ENCODE assay signal across 1 cellular context in genomic region chr7:138066954-138067394, GRCh38.
TF ChIP-seq lines count a peak whose summit lies in the region.

No MANE protein-coding gene starts in this region.

TF ChIP-seq in HepG2, 621 proteins besides CTCF, POLR2A, EP300 and RAD21 (continued from another document and continues in another):
- TF ChIP-seq TIGD3 (CRISPR knock-in tag; IDR thresholded peaks at IDR 0.05; ENCODE audit: borderline replicate concordance): no peak
- no peak for TF ChIP-seq IRF9 (CRISPR knock-in tag; IDR thresholded peaks at IDR 0.05; ENCODE audit: borderline replicate concordance)
- TF ChIP-seq ZBTB46 (CRISPR knock-in tag; IDR thresholded peaks at IDR 0.05; ENCODE audit: borderline replicate concordance): no peak
- no peak for TF ChIP-seq ZNF792 (CRISPR knock-in tag; IDR thresholded peaks at IDR 0.05)
- TF ChIP-seq ZNF646 (CRISPR knock-in tag; IDR thresholded peaks at IDR 0.05): no peak
- TF ChIP-seq TFAP4 (IDR thresholded peaks at IDR 0.05; ENCODE audit: borderline replicate concordance, low read depth): no peak
- TF ChIP-seq ZXDC (CRISPR knock-in tag; IDR thresholded peaks at IDR 0.05): no peak
- TF ChIP-seq RERE (CRISPR knock-in tag; IDR thresholded peaks at IDR 0.05; ENCODE audit: low read depth): 0 out of 2 replicates have a peak, but pooled peaks have one; percentile 32
- no peak for TF ChIP-seq NFKB2 (CRISPR knock-in tag; IDR thresholded peaks at IDR 0.05; ENCODE audit: borderline replicate concordance)
- no peak for TF ChIP-seq ZNF83 (CRISPR knock-in tag; IDR thresholded peaks at IDR 0.05; ENCODE audit: borderline replicate concordance)
- no peak for TF ChIP-seq AGO1 (IDR thresholded peaks at IDR 0.05; ENCODE audit: low read depth, low read length, poor library complexity, severe bottlenecking)
- TF ChIP-seq ZNF431 (CRISPR knock-in tag; IDR thresholded peaks at IDR 0.05; ENCODE audit: borderline replicate concordance, low read depth): no peak
- TF ChIP-seq RARA (CRISPR knock-in tag; IDR thresholded peaks at IDR 0.05): peak; percentile 54; the same call in 1 of the 2 replicates
- no peak for TF ChIP-seq ZFP41 (CRISPR knock-in tag; IDR thresholded peaks at IDR 0.05; ENCODE audit: borderline replicate concordance)
- TF ChIP-seq SMAD3 (CRISPR knock-in tag; IDR thresholded peaks at IDR 0.05): no peak
- no peak for TF ChIP-seq JUNB (CRISPR knock-in tag; IDR thresholded peaks at IDR 0.05; ENCODE audit: borderline replicate concordance)
- TF ChIP-seq SMAD9 (CRISPR knock-in tag; IDR thresholded peaks at IDR 0.05): no peak
- TF ChIP-seq ETV5 (CRISPR knock-in tag; IDR thresholded peaks at IDR 0.05; ENCODE audit: borderline replicate concordance): peak; percentile 64; the same call in 1 of the 2 replicates
- TF ChIP-seq ZNF430 (CRISPR knock-in tag; IDR thresholded peaks at IDR 0.05): no peak
- peak; percentile 68; the same call in 1 of the 2 replicates for TF ChIP-seq NFIC (IDR thresholded peaks at IDR 0.05; ENCODE audit: low read length)
- TF ChIP-seq ZNF143 (CRISPR knock-in tag; IDR thresholded peaks at IDR 0.05): no peak
- TF ChIP-seq PPARG (CRISPR knock-in tag; conservative IDR thresholded peaks at IDR 0.05): peak; percentile 90
- TF ChIP-seq GPBP1L1 (CRISPR knock-in tag; IDR thresholded peaks at IDR 0.05): no peak
- no peak for TF ChIP-seq KDM4B (CRISPR knock-in tag; IDR thresholded peaks at IDR 0.05)
- TF ChIP-seq ZEB1 (IDR thresholded peaks at IDR 0.05; ENCODE audit: insufficient replicate concordance, low read depth): no peak
- peak; percentile 66; the same call in 1 of the 2 replicates for TF ChIP-seq TCF7L2 (IDR thresholded peaks at IDR 0.05; ENCODE audit: low read depth, low read length)
- no peak; the same call in 1 of the 2 replicates for TF ChIP-seq ZNF317 (CRISPR knock-in tag; IDR thresholded peaks at IDR 0.05)
- TF ChIP-seq MIER3 (CRISPR knock-in tag; IDR thresholded peaks at IDR 0.05; ENCODE audit: borderline replicate concordance): no peak
- 0 out of 2 replicates have a peak, but pooled peaks have one; percentile 32 for TF ChIP-seq IRF2 (CRISPR knock-in tag; IDR thresholded peaks at IDR 0.05)
- no peak for TF ChIP-seq RBM22 (optimal IDR thresholded peaks at IDR 0.05; ENCODE audit: low read length)
- TF ChIP-seq ZKSCAN5 (CRISPR knock-in tag; IDR thresholded peaks at IDR 0.05): no peak
- TF ChIP-seq ZNF75D (CRISPR knock-in tag; IDR thresholded peaks at IDR 0.05; ENCODE audit: borderline replicate concordance): no peak
- no peak; the same call in 1 of the 2 replicates for TF ChIP-seq ARNT2 (CRISPR knock-in tag; IDR thresholded peaks at IDR 0.05; ENCODE audit: low read depth)
- no peak for TF ChIP-seq ZNF18 (CRISPR knock-in tag; IDR thresholded peaks at IDR 0.05; ENCODE audit: insufficient replicate concordance)
- peak; percentile 66 for TF ChIP-seq KDM6A (CRISPR knock-in tag; IDR thresholded peaks at IDR 0.05; ENCODE audit: low read depth)
- no peak for TF ChIP-seq ZBTB8A (CRISPR knock-in tag; IDR thresholded peaks at IDR 0.05; ENCODE audit: borderline replicate concordance, low read depth)
